ENCODE assay signal across 1 cellular context in genomic region chr4:71732706-71733105, GRCh38.
TF ChIP-seq lines count a peak whose summit lies in the region.

No MANE protein-coding gene starts in this region.

TF ChIP-seq in HepG2, 621 proteins besides CTCF, POLR2A, EP300 and RAD21 (continued from another document):
- peak; percentile 41; the same call in 1 of the 2 replicates for TF ChIP-seq SMC3 (IDR thresholded peaks at IDR 0.05; ENCODE audit: low read length)
- peak; percentile 24; the same call in 1 of the 2 replicates for TF ChIP-seq ARID3A (IDR thresholded peaks at IDR 0.05; ENCODE audit: low read depth, low read length)
- no peak for TF ChIP-seq BCL6 (CRISPR knock-in tag; IDR thresholded peaks at IDR 0.05)
- TF ChIP-seq ZNF737 (CRISPR knock-in tag; IDR thresholded peaks at IDR 0.05; ENCODE audit: borderline replicate concordance): no peak
- no peak for TF ChIP-seq ZBTB34 (CRISPR knock-in tag; IDR thresholded peaks at IDR 0.05)
- no peak for TF ChIP-seq BATF2 (CRISPR knock-in tag; IDR thresholded peaks at IDR 0.05)
- no peak for TF ChIP-seq ZBTB49 (CRISPR knock-in tag; IDR thresholded peaks at IDR 0.05; ENCODE audit: borderline replicate concordance)
- no peak for TF ChIP-seq RFXAP (CRISPR knock-in tag; IDR thresholded peaks at IDR 0.05; ENCODE audit: borderline replicate concordance)
- no peak for TF ChIP-seq ZNF576 (CRISPR knock-in tag; IDR thresholded peaks at IDR 0.05)
- TF ChIP-seq ZNF503 (CRISPR knock-in tag; IDR thresholded peaks at IDR 0.05): no peak
- no peak for TF ChIP-seq SRSF1 (optimal IDR thresholded peaks at IDR 0.05; ENCODE audit: low read depth, low read length)
- no peak for TF ChIP-seq ATF2 (CRISPR knock-in tag; IDR thresholded peaks at IDR 0.05)
- TF ChIP-seq SIN3B (IDR thresholded peaks at IDR 0.05; ENCODE audit: low read length): no peak
- TF ChIP-seq ZNF10 (CRISPR knock-in tag; IDR thresholded peaks at IDR 0.05; ENCODE audit: borderline replicate concordance, low read depth): no peak
- TF ChIP-seq TCF12 (IDR thresholded peaks at IDR 0.05): no peak
- no peak for TF ChIP-seq TCF12 (CRISPR knock-in tag; IDR thresholded peaks at IDR 0.05)
- no peak for TF ChIP-seq NCOA1 (CRISPR knock-in tag; IDR thresholded peaks at IDR 0.05)
- TF ChIP-seq TBX3 (IDR thresholded peaks at IDR 0.05; ENCODE audit: borderline replicate concordance): no peak
- no peak for TF ChIP-seq ZSCAN9 (CRISPR knock-in tag; IDR thresholded peaks at IDR 0.05; ENCODE audit: borderline replicate concordance)
- no peak for TF ChIP-seq ZNF468 (CRISPR knock-in tag; IDR thresholded peaks at IDR 0.05)
- no peak for TF ChIP-seq ZBTB25 (CRISPR knock-in tag; IDR thresholded peaks at IDR 0.05)
- TF ChIP-seq CENPT (CRISPR knock-in tag; IDR thresholded peaks at IDR 0.05; ENCODE audit: low read depth): no peak
- TF ChIP-seq RELA (CRISPR knock-in tag; IDR thresholded peaks at IDR 0.05): no peak
- no peak for TF ChIP-seq SAFB2 (CRISPR knock-in tag; IDR thresholded peaks at IDR 0.05; ENCODE audit: borderline replicate concordance, low read depth)
- TF ChIP-seq ZNF570 (CRISPR knock-in tag; IDR thresholded peaks at IDR 0.05; ENCODE audit: borderline replicate concordance): no peak
- TF ChIP-seq SMARCC2 (IDR thresholded peaks at IDR 0.05): no peak
- no peak for TF ChIP-seq TRIM22 (IDR thresholded peaks at IDR 0.05)
- no peak for TF ChIP-seq ZNF335 (CRISPR knock-in tag; IDR thresholded peaks at IDR 0.05)
- TF ChIP-seq STAG1 (CRISPR knock-in tag; IDR thresholded peaks at IDR 0.05): peak; percentile 69
- TF ChIP-seq NFE2L2 (IDR thresholded peaks at IDR 0.05; ENCODE audit: low read length): peak; percentile 86
- TF ChIP-seq RCOR2 (CRISPR knock-in tag; IDR thresholded peaks at IDR 0.05): no peak
- no peak for TF ChIP-seq ZNF432 (CRISPR knock-in tag; IDR thresholded peaks at IDR 0.05; ENCODE audit: borderline replicate concordance)
- no peak for TF ChIP-seq ZNF326 (CRISPR knock-in tag; IDR thresholded peaks at IDR 0.05; ENCODE audit: borderline replicate concordance)
- TF ChIP-seq MEIS1 (CRISPR knock-in tag; IDR thresholded peaks at IDR 0.05; ENCODE audit: borderline replicate concordance): no peak
- no peak for TF ChIP-seq POLR2AphosphoS2 (IDR thresholded peaks at IDR 0.05; ENCODE audit: low read depth, low read length)
- peak; percentile 71 to 74; a peak in 3 of 4 replicates for TF ChIP-seq MAFK (conservative IDR thresholded peaks at IDR 0.05 in 1 of 2, IDR thresholded peaks at IDR 0.05 in 1 of 2; ENCODE audit: low read length in 2 of 2)
- no peak for TF ChIP-seq ZNF639 (CRISPR knock-in tag; conservative IDR thresholded peaks at IDR 0.05)
- TF ChIP-seq KMT2A (CRISPR knock-in tag; IDR thresholded peaks at IDR 0.05): no peak
